In genomic region chr17:64661041-64661730, GRCh38 we compare ENCODE assay signal across 8 cellular contexts. TPM values are rescaled to one million over a fixed set of nuclear protein-coding genes. Genes with fewer than 3 reads are reported as not detected.
DNase-seq lines count a peak whose midpoint lies in the region; ATAC-seq and TF ChIP-seq lines count a peak whose summit lies in the region.
"Not testable (repeated sequence)": the region's sequence is repeated elsewhere in the genome, so short reads cannot be mapped to it uniquely, and the experiment has no call there.

No MANE protein-coding gene starts in this region.

- H3K79me2 ChIP-seq in OCI-LY7 (ENCODE audit: insufficient read depth, low read depth, low read length) = peaks cover 53% of the 10 kb centered on the region

- CTCF ChIA-PET in OCI-LY7 (lab: Charles Lee; ENCODE audit: unreplicated experiment) = not testable (repeated sequence)

- intact Hi-C loops in OCI-LY7 (cut with micrococcal nuclease; ENCODE audit: unreplicated experiment) = not testable (repeated sequence)
- intact Hi-C loops in colonic mucosa (cut with DNase I) = loop anchor here (10.0 kb wide), 1 partner anchor 74 kb away; no protein-coding TSS in a partner anchor

- not testable (repeated sequence) for H3K9me2 ChIP-seq in OCI-LY7 (ENCODE audit: insufficient read depth, low read length)

- TF ChIP-seq CTCF in OCI-LY7 (conservative IDR thresholded peaks at IDR 0.05; ENCODE audit: low read length); colonic mucosa (IDR thresholded peaks at IDR 0.05); kidney epithelial cell (IDR thresholded peaks at IDR 0.05; ENCODE audit: insufficient read depth, low read length, poor library complexity, severe bottlenecking); retinal pigment epithelial cell (conservative IDR thresholded peaks at IDR 0.05; ENCODE audit: low read depth, low read length): not testable (repeated sequence)

- DNase-seq in OCI-LY7 (ENCODE audit: low spot score) (peak; percentile 34), colonic mucosa (peak; percentile 66), substantia nigra (lab: John Stamatoyannopoulos, UW) (peak in 20 of 49 donors; percentile 9 to 72 (median 32))
- DNase-seq in activated CD8-positive, alpha-beta memory T cell treated with anti-CD3 and anti-CD28 coated beads, Interleukin-2, amount 50 U/mL, for 4 hours = peak; percentile 50
- DNase-seq in kidney epithelial cell (ENCODE audit: low read depth); retinal pigment epithelial cell (ENCODE audit: low read depth): not testable (repeated sequence)

- H3K4me3 ChIP-seq in OCI-LY7 (ENCODE audit: low read depth, low read length, poor library complexity, severe bottlenecking) (peak overlapping the region; percentile 94), colonic mucosa (peak overlapping the region; percentile 66), kidney epithelial cell (ENCODE audit: low read depth, low read length) (peak overlapping the region; percentile 85), retinal pigment epithelial cell (ENCODE audit: low read length) (peak overlapping the region; percentile 68)

- H3K36me3 ChIP-seq in ES-I3 (ENCODE audit: insufficient read depth, low read length); OCI-LY7 (ENCODE audit: insufficient read depth, low read length); colonic mucosa; kidney epithelial cell (ENCODE audit: control insufficient read depth, insufficient read depth, low read length): not testable (repeated sequence)

- H3K4me2 ChIP-seq in OCI-LY7 (ENCODE audit: low read length) = peak overlapping the region; percentile 98

- peak; percentile 6 for ATAC-seq in HG03460 (IDR thresholded peaks at IDR 0.05; ENCODE audit: unreplicated experiment)

- H3K27me3 ChIP-seq in colonic mucosa; kidney epithelial cell (ENCODE audit: control insufficient read depth, insufficient read depth, low read length): not testable (repeated sequence)

- H3K4me1 ChIP-seq in ES-I3 (ENCODE audit: insufficient read depth, low read length); colonic mucosa: not testable (repeated sequence)
- peaks cover 19% of the 10 kb centered on the region for H3K4me1 ChIP-seq in OCI-LY7 (ENCODE audit: insufficient read depth, low read length, poor library complexity, severe bottlenecking)

- POLR2A ChIA-PET in OCI-LY7 (lab: Charles Lee) = not testable (repeated sequence)

- peaks cover 12% of the 10 kb centered on the region for H4K20me1 ChIP-seq in OCI-LY7 (ENCODE audit: insufficient read depth, low read length)

- BruUV-seq in OCI-LY7 (replicated peaks; lab: Mats Ljungman, UMichigan) = not testable (repeated sequence)

- peak overlapping the region; percentile 19; the same call in 1 of the 2 replicates for H2AFZ ChIP-seq in OCI-LY7 (ENCODE audit: low read length)

- H3K9ac ChIP-seq in ES-I3 (ENCODE audit: low read depth, low read length) (peak overlapping the region; percentile 65), colonic mucosa (ENCODE audit: low read depth in 2 of 2, low read length in 2 of 2) (peak overlapping the region; percentile 71 to 81)

- H3K9me3 ChIP-seq in ES-I3 (ENCODE audit: control insufficient read depth, insufficient read depth, low read length); OCI-LY7 (ENCODE audit: low read length); colonic mucosa: not testable (repeated sequence)

- H3K27ac ChIP-seq in OCI-LY7 (ENCODE audit: low read depth, low read length, poor library complexity, severe bottlenecking) (peak overlapping the region; percentile 65), colonic mucosa (peak overlapping the region; percentile 92), substantia nigra (ENCODE audit: low read depth, low read length, poor library complexity, severe bottlenecking) (peak overlapping the region; percentile 38)

RNA-seq across cellular contexts. Expression of gene SMURF2, which starts 0.9 kb away (rescaled TPM):
- 15.6 and 22.0 TPM in 2 replicates for total RNA-seq in OCI-LY7 (2014; rRNA removed; shearing (Covaris generic))
- total RNA-seq in OCI-LY7 (2022) (20.2 and 20.8 TPM in 2 replicates), colonic mucosa (10 to 100 TPM; 10.6 to 18.6 TPM), kidney epithelial cell (42.8 and 45.6 TPM in 2 replicates)

Comparison
In these comparisons a context has a peak if more than half of its experiments do, and no peak if none do; other contexts are left out.
1. H3K27ac ChIP-seq: peak in every context shown above with its lines; median percentile 92 in colonic mucosa; 65 in OCI-LY7; 38 in substantia nigra.